ENCODE assay signal across 22 cellular contexts in the genomic region with DNA sequence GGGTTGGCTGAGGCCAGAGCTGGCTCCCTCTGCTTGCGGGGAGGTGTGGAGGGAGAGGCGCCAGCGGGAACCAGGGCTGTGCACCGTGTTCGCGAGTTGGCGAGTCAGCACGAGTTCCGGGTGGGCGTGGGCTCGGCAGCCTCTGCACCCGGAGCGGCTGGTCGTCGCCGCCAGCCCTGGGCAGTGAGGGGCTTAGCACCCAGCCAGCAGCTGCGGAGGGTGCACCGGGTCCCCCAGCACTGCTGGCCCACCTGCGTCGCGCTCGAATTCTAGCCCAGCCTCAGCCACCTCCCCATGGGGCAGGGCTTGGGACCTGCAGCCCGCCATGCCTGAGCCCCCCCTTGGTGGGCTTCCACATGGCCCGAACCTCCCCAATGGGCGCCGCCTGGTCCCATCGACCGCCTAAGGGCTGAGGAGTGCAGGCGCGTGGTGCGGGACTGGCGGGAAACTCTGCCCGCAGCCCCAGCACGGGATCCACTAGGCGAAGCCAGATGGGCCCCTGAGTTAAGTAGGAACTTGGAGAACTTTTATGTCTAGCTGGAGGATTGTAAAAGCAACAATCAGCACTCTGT.
DNase-seq lines count a peak whose midpoint lies in the region; FAIRE-seq and TF ChIP-seq lines count a peak whose summit lies in the region.
"Had no signal": no experiment of that assay in that cellular context is flagged by ENCODE, and none has a peak within 500 bp of the region (broad histone marks: within the 10 kb centered on the region; RNA-seq: fewer than 3 reads in every experiment).

No MANE protein-coding gene starts in this region.

- H3K56ac ChIP-seq in H1 (replicated peaks; ENCODE audit: insufficient read length, low read depth, low read length): no peak overlapping the region

- FAIRE-seq in H1 (lab: Jason Lieb, UNC): no peak
- FAIRE-seq: A549, D721Med, G401.6, GM12891, GM19239 had no signal

- intact Hi-C loops in testis (cut with DNase I; ENCODE audit: low total_unique reads): no loop called here
- intact Hi-C loops in activated CD4-positive, alpha-beta memory T cell treated with anti-CD3 and anti-CD28 coated beads for 36 hours (cut with micrococcal nuclease): no loop called here

- POLR2A ChIA-PET in H1 (lab: Charles Lee; ENCODE audit: partially characterized antibody): no interaction called here
- POLR2A ChIA-PET in activated CD4-positive, alpha-beta memory T cell treated with anti-CD3 and anti-CD28 coated beads for 36 hours (lab: Charles Lee): no interaction called here

- no peak for DNase-seq in H1 (ENCODE audit: low read depth in 1 of 2, low spot score in 2 of 2)
- no peak for DNase-seq in neuronal stem cell (ENCODE audit: low spot score)
- DNase-seq in testis: no peak
- DNase-seq in effector CD8-positive, alpha-beta T cell (lab: John Stamatoyannopoulos, UW): no peak
- no peak for DNase-seq in activated CD4-positive, alpha-beta memory T cell treated with anti-CD3 and anti-CD28 coated beads for 36 hours
- no peak for DNase-seq in iPS-NIHi7 (ENCODE audit: extremely low spot score)
- DNase-seq: AML-193; Caco-2; Calu3; CD4-positive, alpha-beta T cell; CD8-positive, alpha-beta T cell; DMS79 treated with DMSO at 0.1 percent for 48 hours; GF-D8 had no signal

- no peak overlapping the region for H2BK5ac ChIP-seq in H1 (ENCODE audit: low read depth, low read length)
- no peak overlapping the region for H2BK5ac ChIP-seq in neuronal stem cell (ENCODE audit: low read length)

- no peak overlapping the region for H4K5ac ChIP-seq in H1 (ENCODE audit: insufficient read length, low read depth, low read length)

- no peak for TF ChIP-seq RAD21 in H1 (IDR thresholded peaks at IDR 0.05 in 1 of 2, conservative IDR thresholded peaks at IDR 0.05 in 1 of 2; ENCODE audit: low read depth in 2 of 2, low read length in 2 of 2)

- H3K4me3 ChIP-seq in H1 (ENCODE audit: extremely low read depth in 1 of 4, insufficient read depth in 2 of 4, low read depth in 3 of 4, low read length in 4 of 4) (no peak overlapping the region), neuronal stem cell (ENCODE audit: low read length in 2 of 2) (no peak overlapping the region), testis (peak overlapping the region; percentile 18 to 29)
- H3K4me3 ChIP-seq: A549; BLaER1 treated with 17β-estradiol and CSF1 and Interleukin-3, amounts not matched to agents 10 nM and 100 nM had no signal

- no peaks in the 10 kb centered on the region for H3K27me3 Mint-ChIP-seq in activated CD4-positive, alpha-beta memory T cell treated with anti-CD3 and anti-CD28 coated beads for 36 hours
- H3K27me3 Mint-ChIP-seq: B cell; CD4-positive, alpha-beta T cell had no signal

- CTCF ChIA-PET in H1 (lab: Charles Lee; ENCODE audit: partially characterized antibody): interaction anchor here (1.5 to 2.5 kb wide), 2 partner anchors 97 to 99 kb away, joined by 3 to 9 read pairs; no protein-coding TSS in a partner anchor
- CTCF ChIA-PET in activated CD4-positive, alpha-beta memory T cell treated with anti-CD3 and anti-CD28 coated beads for 36 hours (lab: Charles Lee): interaction anchor here (1.4 to 1.5 kb wide), 2 partner anchors 99 to 100 kb away, joined by 3 to 4 read pairs; no protein-coding TSS in a partner anchor

- H4K8ac ChIP-seq in H1 (ENCODE audit: extremely low read depth, insufficient read depth, low read length) (no peak overlapping the region), neuronal stem cell (ENCODE audit: low read depth, low read length) (peak overlapping the region; percentile 43)

- no peaks in the 10 kb centered on the region for H3K4me1 ChIP-seq in H1 (replicated peaks in 1 of 4; ENCODE audit: control insufficient read depth in 3 of 4, insufficient read depth in 4 of 4, low read length in 3 of 4)
- peaks cover 0 to 2% of the 10 kb centered on the region in 2 donors for H3K4me1 ChIP-seq in neuronal stem cell (ENCODE audit: control insufficient read depth in 2 of 2, insufficient read depth in 1 of 2, low read depth in 1 of 2, low read length in 2 of 2)
- H3K4me1 ChIP-seq in testis: no peaks in the 10 kb centered on the region
- H3K4me1 ChIP-seq: A549; BLaER1 treated with 17β-estradiol and CSF1 and Interleukin-3, amounts not matched to agents 10 nM and 100 nM had no signal

- H3K27ac Mint-ChIP-seq in activated CD4-positive, alpha-beta memory T cell treated with anti-CD3 and anti-CD28 coated beads for 36 hours: no peak overlapping the region
- H3K27ac Mint-ChIP-seq: B cell; CD4-positive, alpha-beta T cell; CD8-positive, alpha-beta T cell had no signal

- no peak overlapping the region for H4K91ac ChIP-seq in H1 (replicated peaks; ENCODE audit: insufficient read length, low read length)
- no peak overlapping the region for H4K91ac ChIP-seq in neuronal stem cell (ENCODE audit: low read depth, low read length, poor library complexity)

- no peaks in the 10 kb centered on the region for H3K9me3 Mint-ChIP-seq in activated CD4-positive, alpha-beta memory T cell treated with anti-CD3 and anti-CD28 coated beads for 36 hours
- H3K9me3 Mint-ChIP-seq: CD4-positive, alpha-beta T cell; CD8-positive, alpha-beta T cell had no signal

- no peak overlapping the region for H3K14ac ChIP-seq in H1 (ENCODE audit: insufficient read length)
- peak overlapping the region; percentile 47 for H3K14ac ChIP-seq in neuronal stem cell (ENCODE audit: low read length)

- H3K23me2 ChIP-seq in H1 (ENCODE audit: low read depth, low read length): no peaks in the 10 kb centered on the region

- H3K4me1 Mint-ChIP-seq in activated CD4-positive, alpha-beta memory T cell treated with anti-CD3 and anti-CD28 coated beads for 36 hours (ENCODE audit: low read depth): no peaks in the 10 kb centered on the region
- H3K4me1 Mint-ChIP-seq: B cell had no signal

- H3K79me1 ChIP-seq in H1 (ENCODE audit: low read depth, low read length) (no peaks in the 10 kb centered on the region), neuronal stem cell (ENCODE audit: low read depth, low read length) (no peaks in the 10 kb centered on the region)

- H2AFZ ChIP-seq in H1 (ENCODE audit: low read length) (no peak overlapping the region), neuronal stem cell (ENCODE audit: low read length) (no peak overlapping the region)

- TF ChIP-seq EP300 in H1 (IDR thresholded peaks at IDR 0.05; ENCODE audit: borderline replicate concordance in 1 of 2, low read depth in 2 of 2, low read length in 2 of 2): no peak

- H3K4me3 Mint-ChIP-seq in activated CD4-positive, alpha-beta memory T cell treated with anti-CD3 and anti-CD28 coated beads for 36 hours: no peak overlapping the region
- H3K4me3 Mint-ChIP-seq: B cell; CD4-positive, alpha-beta T cell; CD8-positive, alpha-beta T cell had no signal

- H3K36me3 ChIP-seq in H1 (ENCODE audit: control insufficient read depth in 2 of 4, insufficient read depth in 4 of 4, low read length in 3 of 4) (0 out of 8 replicates have a peak, but pooled peaks cover 0 to 5% (median 0%) of the 10 kb centered on the region in 4 experiments), neuronal stem cell (replicated peaks in 1 of 2; ENCODE audit: control insufficient read depth in 2 of 2, insufficient read depth in 2 of 2, low read length in 2 of 2) (no peaks in the 10 kb centered on the region), testis (ENCODE audit: low read depth, missing control alignments) (no peaks in the 10 kb centered on the region)

- H3K4ac ChIP-seq in H1 (replicated peaks; ENCODE audit: insufficient read length, low read depth, low read length): no peak overlapping the region
- H3K4ac ChIP-seq in neuronal stem cell (ENCODE audit: low read length): no peak overlapping the region

- no peak overlapping the region for H3K27ac ChIP-seq in H1 (ENCODE audit: low read depth, low read length)
- H3K27ac ChIP-seq in neuronal stem cell (replicated peaks; ENCODE audit: low read length): no peak overlapping the region
- H3K27ac ChIP-seq in testis: no peak overlapping the region
- H3K27ac ChIP-seq: 22Rv1; A549; BLaER1 treated with 17β-estradiol and CSF1 and Interleukin-3, amounts not matched to agents 10 nM and 100 nM; C4-2B had no signal

- H2BK120ac ChIP-seq in H1 (replicated peaks; ENCODE audit: low read depth, low read length) (no peak overlapping the region), neuronal stem cell (ENCODE audit: low read depth, low read length) (no peak overlapping the region)

- TF ChIP-seq CTCF in H1 (IDR thresholded peaks at IDR 0.05; ENCODE audit: control extremely low read depth in 1 of 3, insufficient read depth in 1 of 3, low read depth in 1 of 3, low read length in 3 of 3): no peak
- TF ChIP-seq CTCF in testis (IDR thresholded peaks at IDR 0.05): no peak

- H3K9ac ChIP-seq in H1 (replicated peaks in 1 of 4; ENCODE audit: extremely low read depth in 1 of 4, low read depth in 3 of 4, low read length in 3 of 4) (no peak overlapping the region), neuronal stem cell (ENCODE audit: low read depth, low read length, poor library complexity) (no peak overlapping the region)
- H3K9ac ChIP-seq: BLaER1 treated with 17β-estradiol and CSF1 and Interleukin-3, amounts not matched to agents 10 nM and 100 nM had no signal

- H4K20me1 ChIP-seq in H1 (replicated peaks in 1 of 2; ENCODE audit: control insufficient read depth in 1 of 2, insufficient read depth in 2 of 2, low read length in 2 of 2): no peaks in the 10 kb centered on the region

- no peak overlapping the region for H2BK15ac ChIP-seq in H1 (ENCODE audit: low read length)
- no peak overlapping the region for H2BK15ac ChIP-seq in neuronal stem cell (ENCODE audit: low read length)

- H3K9me3 ChIP-seq in H1 (ENCODE audit: insufficient read depth in 2 of 2, low read depth in 1 of 2, low read length in 1 of 2): peaks cover 5 to 8% of the 10 kb centered on the region in 2 experiments; a peak in 2 of 4 replicates
- H3K9me3 ChIP-seq in neuronal stem cell (replicated peaks in 1 of 2; ENCODE audit: control insufficient read depth in 2 of 2, insufficient read depth in 1 of 2, low read depth in 1 of 2, low read length in 2 of 2): peaks cover 0 to 1% of the 10 kb centered on the region in 2 donors
- no peaks in the 10 kb centered on the region for H3K9me3 ChIP-seq in testis
- H3K9me3 ChIP-seq: A549 had no signal

- H3K4me2 ChIP-seq in H1 (ENCODE audit: insufficient read depth in 1 of 2, low read depth in 2 of 2, low read length in 2 of 2) (no peak overlapping the region), neuronal stem cell (ENCODE audit: insufficient read depth, low read length, poor library complexity, severe bottlenecking) (no peak overlapping the region)
- H3K4me2 ChIP-seq: A549; BLaER1 treated with 17β-estradiol and CSF1 and Interleukin-3, amounts not matched to agents 10 nM and 100 nM had no signal

- TF ChIP-seq POLR2A in H1 (IDR thresholded peaks at IDR 0.05; ENCODE audit: control extremely low read depth in 1 of 2, low read depth in 2 of 2, low read length in 2 of 2) (no peak), testis (IDR thresholded peaks at IDR 0.05) (no peak)

- no peaks in the 10 kb centered on the region for H3K79me2 ChIP-seq in H1 (ENCODE audit: control insufficient read depth in 1 of 2, insufficient read depth in 2 of 2, low read length in 2 of 2)

- H2BK12ac ChIP-seq in H1 (ENCODE audit: low read depth, low read length): no peak overlapping the region
- no peak overlapping the region for H2BK12ac ChIP-seq in neuronal stem cell (ENCODE audit: low read length)

- no peak overlapping the region for H3K18ac ChIP-seq in H1 (ENCODE audit: extremely low read depth, low read length)
- H3K18ac ChIP-seq in neuronal stem cell (ENCODE audit: low read length): peak overlapping the region; percentile 52

- no peaks in the 10 kb centered on the region for H3K36me3 Mint-ChIP-seq in activated CD4-positive, alpha-beta memory T cell treated with anti-CD3 and anti-CD28 coated beads for 36 hours
- H3K36me3 Mint-ChIP-seq: CD8-positive, alpha-beta T cell had no signal

- no peak overlapping the region for H2BK20ac ChIP-seq in H1 (ENCODE audit: low read length)

- 93% methylated on average over 24 of the region's 35 CpGs; no CpG with 5 or more reads in 1 of the 2 experiments for WGBS in H1 (ENCODE audit: extremely low coverage in 1 of 2, insufficient coverage in 1 of 2, insufficient read length in 1 of 2, insufficient replicate concordance in 2 of 2, low coverage in 1 of 2, low lambda C conversion rate in 2 of 2, missing lambda C conversion rate in 1 of 2), 2 experiments
- WGBS in neuronal stem cell (ENCODE audit: extremely low coverage in 2 of 2, insufficient read length in 2 of 2, insufficient replicate concordance in 1 of 2), 2 donors: no CpG with 5 or more reads among the region's 35 CpGs
- WGBS in testis, 2 donors: 75 to 83% methylated on average over 12 to 35 of the region's 35 CpGs

- H3K27me3 ChIP-seq in H1 (replicated peaks in 1 of 4; ENCODE audit: control insufficient read depth in 3 of 4, extremely low read depth in 1 of 4, insufficient read depth in 3 of 4, low read length in 3 of 4): no peaks in the 10 kb centered on the region
- H3K27me3 ChIP-seq in neuronal stem cell (ENCODE audit: control insufficient read depth in 3 of 3, insufficient read depth in 3 of 3, low read depth in 1 of 3, low read length in 3 of 3): no peaks in the 10 kb centered on the region
- no peaks in the 10 kb centered on the region for H3K27me3 ChIP-seq in testis
- H3K27me3 ChIP-seq: BLaER1 treated with 17β-estradiol and CSF1 and Interleukin-3, amounts not matched to agents 10 nM and 100 nM had no signal

- no peak overlapping the region for H2AK5ac ChIP-seq in H1 (ENCODE audit: low read depth, low read length)
- no peak overlapping the region for H2AK5ac ChIP-seq in neuronal stem cell (ENCODE audit: low read depth, low read length)

- H3K23ac ChIP-seq in H1 (ENCODE audit: insufficient read length) (no peak overlapping the region), neuronal stem cell (ENCODE audit: low read depth, low read length, poor library complexity) (no peak overlapping the region)

Comparison
In these comparisons a context has a peak if more than half of its experiments do, and no peak if none do; other contexts are left out.
1. H3K4me3 ChIP-seq: peak in testis (2 of 2); none in H1 (0 of 4) and neuronal stem cell (0 of 2).